In the genomic region with DNA sequence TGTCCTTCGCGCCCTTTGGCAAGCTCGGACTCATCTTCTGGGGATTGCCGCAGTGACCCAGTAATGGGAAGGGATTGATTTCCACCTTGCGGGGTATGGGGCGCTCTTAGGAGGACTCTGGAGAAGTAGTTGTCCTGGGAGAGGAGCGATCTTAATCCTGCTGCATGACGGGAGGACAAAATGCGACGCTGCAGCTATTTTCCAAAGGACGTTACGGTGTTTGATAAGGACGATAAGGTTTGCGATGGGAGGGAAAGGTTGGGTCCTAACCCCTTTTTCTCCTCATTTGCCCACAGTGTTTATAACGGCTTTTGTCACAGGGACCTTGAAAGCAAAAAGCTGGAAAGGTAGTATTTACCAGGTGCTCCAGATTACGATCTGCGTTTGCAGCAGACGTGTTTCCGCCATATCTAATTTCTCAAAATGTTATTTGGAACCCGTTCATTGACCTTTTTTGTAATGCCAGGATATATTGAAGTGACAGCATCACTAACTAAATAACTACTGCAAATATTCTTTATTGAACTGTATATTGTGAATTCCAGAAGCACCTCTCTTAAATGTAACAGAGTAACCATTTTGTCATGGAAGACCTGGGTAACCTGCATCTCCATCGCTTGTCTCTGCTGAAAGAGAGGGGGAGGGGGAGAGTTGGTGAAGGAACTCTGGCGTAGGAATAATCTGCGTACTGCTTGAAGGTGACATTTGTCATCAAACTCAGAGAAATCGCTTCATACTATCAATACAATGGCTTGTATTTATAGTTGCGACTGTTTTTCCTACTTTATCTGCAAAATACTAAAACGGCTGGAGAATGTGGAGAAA, we compare ENCODE assay signal across 1 cellular context.
TF ChIP-seq lines count a peak whose summit lies in the region.

No MANE protein-coding gene starts in this region.

TF ChIP-seq in H1, 55 proteins besides CTCF, POLR2A, EP300 and RAD21 (continued from another document):
- TF ChIP-seq SIN3A (conservative IDR thresholded peaks at IDR 0.05 in 1 of 2, IDR thresholded peaks at IDR 0.05 in 1 of 2; ENCODE audit: low read depth in 1 of 2, low read length in 2 of 2), result peak; percentile 37 to 57; a peak in 1 of 4 replicates
- no peak for TF ChIP-seq RNF2 (IDR thresholded peaks at IDR 0.05; ENCODE audit: borderline replicate concordance, low read depth, low read length, missing control alignments, poor library complexity, severe bottlenecking)
- 0 out of 2 replicates have a peak, but pooled peaks have one; percentile 0 for TF ChIP-seq SIX5 (IDR thresholded peaks at IDR 0.05; ENCODE audit: low read depth, low read length)
